ENCODE assay signal across 8 cellular contexts in the genomic region with DNA sequence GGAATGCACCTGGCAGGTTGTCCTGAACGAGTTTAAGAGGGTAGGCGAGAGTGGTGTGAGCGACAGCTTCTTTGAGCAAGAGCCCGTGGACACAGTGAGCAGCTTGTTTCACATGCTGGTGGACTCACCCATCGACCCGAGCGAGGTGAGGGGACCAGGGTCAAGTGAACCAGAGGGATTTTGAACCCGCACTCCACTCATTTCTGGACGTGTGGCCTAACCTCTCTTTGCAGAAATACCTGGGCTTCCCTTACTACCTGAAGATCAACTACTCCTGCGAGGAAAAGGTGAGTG. TPM values are rescaled to one million over a fixed set of nuclear protein-coding genes. Genes with fewer than 3 reads are reported as not detected.
DNase-seq lines count a peak whose midpoint lies in the region; ATAC-seq and TF ChIP-seq lines count a peak whose summit lies in the region.

No MANE protein-coding gene starts in this region.

- WGBS in adrenal gland, 4 donors = 56 to 69% (median 58%) methylated on average over 8 to 10 of the region's 10 CpGs
- WGBS in liver = 73% methylated on average over 10 of the region's 10 CpGs
- 0 to 60% methylated on average over 1 to 10 of the region's 10 CpGs for WGBS in transverse colon (ENCODE audit: low coverage in 1 of 2), 2 donors

- no peaks in the 10 kb centered on the region for H3K9me3 ChIP-seq in cardiac muscle cell (ENCODE audit: low read depth)
- no peaks in the 10 kb centered on the region for H3K9me3 ChIP-seq in adrenal gland (replicated peaks in 1 of 3)
- H3K9me3 ChIP-seq in liver (ENCODE audit: control insufficient read depth in 4 of 4, low read length in 3 of 4) = no peaks in the 10 kb centered on the region
- H3K9me3 ChIP-seq in transverse colon = no peaks in the 10 kb centered on the region

- TF ChIP-seq CTCF in cardiac muscle cell (IDR thresholded peaks at IDR 0.05; ENCODE audit: low read depth, low read length) = no peak
- no peak for TF ChIP-seq CTCF in adrenal gland (IDR thresholded peaks at IDR 0.05)
- TF ChIP-seq CTCF in liver (IDR thresholded peaks at IDR 0.05; ENCODE audit: low read depth, low read length, missing input control) = no peak
- no peak for TF ChIP-seq CTCF in transverse colon (IDR thresholded peaks at IDR 0.05)

- H3K36me3 ChIP-seq in cardiac muscle cell (no peaks in the 10 kb centered on the region), adrenal gland (replicated peaks in 1 of 2) (no peaks in the 10 kb centered on the region), liver (ENCODE audit: control insufficient read depth in 4 of 4, insufficient read depth in 3 of 4, low read depth in 1 of 4, low read length in 3 of 4) (no peaks in the 10 kb centered on the region), transverse colon (no peaks in the 10 kb centered on the region)

- H3K4me1 ChIP-seq in cardiac muscle cell (ENCODE audit: low read depth) = no peaks in the 10 kb centered on the region
- H3K4me1 ChIP-seq in adrenal gland (replicated peaks in 1 of 2) = peaks cover 0 to 5% of the 10 kb centered on the region in 2 donors
- H3K4me1 ChIP-seq in liver (ENCODE audit: control insufficient read depth in 4 of 4, insufficient read depth in 4 of 4, low read length in 3 of 4) = peaks cover 3 to 15% (median 4%) of the 10 kb centered on the region in 4 donors
- peaks cover 5 to 22% (median 7%) of the 10 kb centered on the region in 4 donors for H3K4me1 ChIP-seq in transverse colon

- no peak for ATAC-seq in Right ventricle myocardium superior (ENCODE audit: poor library complexity)
- ATAC-seq in HG03175 (IDR thresholded peaks at IDR 0.05; ENCODE audit: unreplicated experiment) = no peak

- no peak overlapping the region for H3K9ac ChIP-seq in liver (ENCODE audit: low read depth in 1 of 2, low read length in 2 of 2)

- TF ChIP-seq POLR2A in adrenal gland (IDR thresholded peaks at IDR 0.05) (no peak), transverse colon (IDR thresholded peaks at IDR 0.05) (no peak)

- in situ Hi-C loops in transverse colon (cut with MboI; ENCODE audit: low pct_ligation_motif_present in 1 of 4, low pct_unique_long_range_greater_than_20kb in 1 of 4, low sequenced_read_pairs in 3 of 4) = loop anchor here (25.0 kb wide), 2 partner anchors 425 to 450 kb away; a partner anchor contains a TSS

- H3K27ac ChIP-seq in cardiac muscle cell (peak overlapping the region; percentile 29), adrenal gland (peak overlapping the region in 3 of 5 donors; percentile 94 to 97 (median 95)), liver (ENCODE audit: low read depth in 1 of 2, low read length in 2 of 2) (no peak overlapping the region), transverse colon (peak overlapping the region; percentile 98 to 100 (median 99))

- DNase-seq in cardiac muscle cell (ENCODE audit: low read depth in 1 of 2, low spot score in 1 of 2) (no peak), Right ventricle myocardium superior (no peak), adrenal gland (no peak), transverse colon (no peak), DMS114 treated with DMSO at 0.1 percent for 48 hours (lab: John Stamatoyannopoulos, UW; ENCODE audit: unreplicated experiment) (no peak), NCI-H69 (lab: John Stamatoyannopoulos, UW) (no peak)

- intact Hi-C loops in Right ventricle myocardium superior (cut with DNase I) = no loop called here
- intact Hi-C loops in adrenal gland (cut with DNase I) = loop anchor here in 1 of 2 donors (5.0 kb wide), 1 partner anchor 35 kb away; a partner anchor contains a TSS
- intact Hi-C loops in transverse colon (cut with DNase I; ENCODE audit: low total_unique reads) = no loop called here

- TF ChIP-seq RAD21 in liver (IDR thresholded peaks at IDR 0.05) = no peak

- H3K27me3 ChIP-seq in cardiac muscle cell = no peaks in the 10 kb centered on the region
- H3K27me3 ChIP-seq in adrenal gland = no peaks in the 10 kb centered on the region
- H3K27me3 ChIP-seq in liver (ENCODE audit: control insufficient read depth in 4 of 4, insufficient read depth in 4 of 4, low read length in 3 of 4) = no peaks in the 10 kb centered on the region
- no peaks in the 10 kb centered on the region for H3K27me3 ChIP-seq in transverse colon

- TF ChIP-seq EP300 in transverse colon (IDR thresholded peaks at IDR 0.05; ENCODE audit: low read depth) = no peak

- peak overlapping the region; percentile 62 for H3K4me3 ChIP-seq in cardiac muscle cell
- H3K4me3 ChIP-seq in adrenal gland = peak overlapping the region in 2 of 4 donors; percentile 64 to 89
- H3K4me3 ChIP-seq in liver (ENCODE audit: low read depth in 1 of 3, low read length in 3 of 3) = peak overlapping the region; percentile 12 to 71 (median 16)
- H3K4me3 ChIP-seq in transverse colon = peak overlapping the region; percentile 17 to 92 (median 72)

TF ChIP-seq in liver, 16 proteins besides CTCF, POLR2A, EP300 and RAD21 (continues in another document):
- TF ChIP-seq FOXA1 (IDR thresholded peaks at IDR 0.05) (no peak), TAF1 (conservative IDR thresholded peaks at IDR 0.05) (no peak)
- TF ChIP-seq, protein P1, sequence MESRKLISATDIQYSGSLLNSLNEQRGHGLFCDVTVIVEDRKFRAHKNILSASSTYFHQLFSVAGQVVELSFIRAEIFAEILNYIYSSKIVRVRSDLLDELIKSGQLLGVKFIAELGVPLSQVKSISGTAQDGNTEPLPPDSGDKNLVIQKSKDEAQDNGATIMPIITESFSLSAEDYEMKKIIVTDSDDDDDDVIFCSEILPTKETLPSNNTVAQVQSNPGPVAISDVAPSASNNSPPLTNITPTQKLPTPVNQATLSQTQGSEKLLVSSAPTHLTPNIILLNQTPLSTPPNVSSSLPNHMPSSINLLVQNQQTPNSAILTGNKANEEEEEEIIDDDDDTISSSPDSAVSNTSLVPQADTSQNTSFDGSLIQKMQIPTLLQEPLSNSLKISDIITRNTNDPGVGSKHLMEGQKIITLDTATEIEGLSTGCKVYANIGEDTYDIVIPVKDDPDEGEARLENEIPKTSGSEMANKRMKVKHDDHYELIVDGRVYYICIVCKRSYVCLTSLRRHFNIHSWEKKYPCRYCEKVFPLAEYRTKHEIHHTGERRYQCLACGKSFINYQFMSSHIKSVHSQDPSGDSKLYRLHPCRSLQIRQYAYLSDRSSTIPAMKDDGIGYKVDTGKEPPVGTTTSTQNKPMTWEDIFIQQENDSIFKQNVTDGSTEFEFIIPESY (IDR thresholded peaks at IDR 0.05) = no peak

RNA-seq across cellular contexts. Expression of a gene that starts 1.7 kb away (rescaled TPM):
- 2.7 and 11.6 TPM in 2 replicates for total RNA-seq in cardiac muscle cell
- 4.2 and 4.6 TPM in 2 replicates for polyA plus RNA-seq in cardiac muscle cell
- total RNA-seq in Right ventricle myocardium superior = 0.86 TPM
- total RNA-seq in adrenal gland = 1 to 10 TPM in 7 of 8 donors, under 1 TPM in 1; 0.30 to 8.8 (median 3.2) TPM
- 1 to 10 TPM; 1.5 to 3.7 (median 2.1) TPM for polyA plus RNA-seq in adrenal gland
- total RNA-seq in liver = 1 to 10 TPM; 1.8 to 3.3 TPM
- polyA plus RNA-seq in liver = 1 to 10 TPM; 1.2 to 1.6 TPM
- total RNA-seq in transverse colon = 10 to 100 TPM in 3 of 4 donors, 1 to 10 TPM in 1; 7.0 to 59.5 (median 20.3) TPM

RNA-seq across cellular contexts. Expression of a gene that starts 17.7 kb away (rescaled TPM):
- total RNA-seq in cardiac muscle cell (1.5 and 1.8 TPM in 2 replicates), Right ventricle myocardium superior (4.7 TPM), adrenal gland (1 to 10 TPM; 2.6 to 5.4 (median 4.3) TPM), liver (1 to 10 TPM; 3.0 to 4.6 TPM), transverse colon (10 to 100 TPM; 14.9 to 44.5 (median 17.6) TPM)
- polyA plus RNA-seq in cardiac muscle cell (1.5 and 2.4 TPM in 2 replicates), adrenal gland (1 to 10 TPM; 2.2 to 6.0 (median 2.7) TPM), liver (1 to 10 TPM; 1.2 to 2.5 TPM)

RNA-seq across cellular contexts. Expression of a gene that starts 21.6 kb away (rescaled TPM):
- total RNA-seq in cardiac muscle cell = 61.5 and 90.2 TPM in 2 replicates
- 129 and 140 TPM in 2 replicates for polyA plus RNA-seq in cardiac muscle cell
- 31.3 TPM for total RNA-seq in Right ventricle myocardium superior
- total RNA-seq in adrenal gland = 10 to 100 TPM; 31.0 to 57.0 (median 37.7) TPM
- 10 to 100 TPM; 23.5 to 53.0 (median 42.1) TPM for polyA plus RNA-seq in adrenal gland
- total RNA-seq in liver = 10 to 100 TPM; 34.1 to 42.8 TPM
- 10 to 100 TPM; 43.0 to 74.1 TPM for polyA plus RNA-seq in liver
- 10 to 100 TPM; 15.0 to 24.5 (median 18.4) TPM for total RNA-seq in transverse colon

RNA-seq across cellular contexts. Expression of a gene that starts 33.3 kb away (rescaled TPM):
- total RNA-seq in cardiac muscle cell = 0.49 and 0.77 TPM in 2 replicates
- polyA plus RNA-seq in cardiac muscle cell = 0.87 and 2.7 TPM in 2 replicates
- 5.6 TPM for total RNA-seq in Right ventricle myocardium superior
- 1 to 10 TPM in 5 of 8 donors, under 1 TPM in 1, not detected in 2; 0.88 to 7.6 (median 3.1) TPM for total RNA-seq in adrenal gland
- 10 to 100 TPM in 2 of 3 donors, not detected in 1; 33.7 to 46.2 TPM for polyA plus RNA-seq in adrenal gland
- total RNA-seq in liver = 1 to 10 TPM in 1 of 2 donors, not detected in 1; 1.6 TPM
- polyA plus RNA-seq in liver = under 1 TPM in 1 of 2 donors, not detected in 1; 0.36 TPM
- 1,000 to 10,000 TPM in 1 of 4 donors, 100 to 1,000 TPM in 2, 10 to 100 TPM in 1; 76.0 to 1,160 (median 338) TPM for total RNA-seq in transverse colon

RNA-seq across cellular contexts. Expression of a gene that starts 37.1 kb away (rescaled TPM):
- total RNA-seq in cardiac muscle cell = 233 and 312 TPM in 2 replicates
- 303 and 306 TPM in 2 replicates for polyA plus RNA-seq in cardiac muscle cell
- 299 TPM for total RNA-seq in Right ventricle myocardium superior
- 100 to 1,000 TPM; 121 to 330 (median 205) TPM for total RNA-seq in adrenal gland
- 100 to 1,000 TPM in 1 of 3 donors, 10 to 100 TPM in 2; 53.1 to 268 (median 64.5) TPM for polyA plus RNA-seq in adrenal gland
- total RNA-seq in liver = 100 to 1,000 TPM; 129 to 134 TPM
- 100 to 1,000 TPM in 1 of 2 donors, 10 to 100 TPM in 1; 89.3 to 110 TPM for polyA plus RNA-seq in liver
- 100 to 1,000 TPM in 1 of 4 donors, 10 to 100 TPM in 3; 28.1 to 171 (median 78.5) TPM for total RNA-seq in transverse colon

Comparison
In these comparisons a context has a peak if more than half of its experiments do, and no peak if none do; other contexts are left out.
1. H3K27ac ChIP-seq: peak in cardiac muscle cell (single experiment), adrenal gland (3 of 5) and transverse colon (4 of 4); none in liver (0 of 2).